In genomic region chr4:925171-925570, GRCh38 we compare ENCODE assay signal across 10 cellular contexts. TPM values are rescaled to one million over a fixed set of nuclear protein-coding genes. Genes with fewer than 3 reads are reported as not detected.
DNase-seq lines count a peak whose midpoint lies in the region; ATAC-seq and TF ChIP-seq lines count a peak whose summit lies in the region.
"Had no signal": no experiment of that assay in that cellular context is flagged by ENCODE, and none has a peak within 500 bp of the region (broad histone marks: within the 10 kb centered on the region; RNA-seq: fewer than 3 reads in every experiment).

No MANE protein-coding gene starts in this region.

- H3K4me2 ChIP-seq in BLaER1 (peak overlapping the region; percentile 63), neural progenitor cell (no peak overlapping the region)

- peaks cover 74% of the 10 kb centered on the region for H3K79me2 ChIP-seq in neural progenitor cell (ENCODE audit: low read depth)

- DNase-seq in CD4-positive, alpha-beta memory T cell: no peak
- peak; percentile 26 for DNase-seq in coronary artery (ENCODE audit: low spot score)
- no peak for DNase-seq in neural progenitor cell (ENCODE audit: low spot score)
- DNase-seq in left colon: no peak
- no peak for DNase-seq in esophagus squamous epithelium (lab: John Stamatoyannopoulos, UW)
- DNase-seq in GM20000 (ENCODE audit: low spot score): no peak

- no peak overlapping the region for H2AFZ ChIP-seq in neural progenitor cell (replicated peaks)

- H3K4me1 Mint-ChIP-seq in CD4-positive, alpha-beta memory T cell: peaks cover 36 to 82% (median 58%) of the 10 kb centered on the region in 4 donors
- peaks cover 9% of the 10 kb centered on the region for H3K4me1 Mint-ChIP-seq in neural progenitor cell

- POLR2A ChIA-PET in CD4-positive, alpha-beta memory T cell (lab: Charles Lee; ENCODE audit: partially characterized antibody): no interaction called here

- WGBS in esophagus squamous epithelium, 2 donors: 86 to 90% methylated on average over 9 of the region's 9 CpGs

- H3K9ac ChIP-seq in BLaER1 (0 out of 2 replicates have a peak overlapping the region, but pooled peaks have one; percentile 29), neural progenitor cell (no peak overlapping the region)

- H3K36me3 Mint-ChIP-seq in CD4-positive, alpha-beta memory T cell: peaks cover 11 to 14% of the 10 kb centered on the region in 2 donors
- H3K36me3 Mint-ChIP-seq in neural progenitor cell: peaks cover 8% of the 10 kb centered on the region

- TF ChIP-seq CTCF in coronary artery (IDR thresholded peaks at IDR 0.05) (no peak), neural progenitor cell (IDR thresholded peaks at IDR 0.05) (no peak), esophagus squamous epithelium (IDR thresholded peaks at IDR 0.05) (no peak), GM20000 (IDR thresholded peaks at IDR 0.05; ENCODE audit: extremely low read depth, missing control alignments) (no peak)

- H3K27ac Mint-ChIP-seq in CD4-positive, alpha-beta memory T cell: peak overlapping the region in 5 of 7 donors; percentile 56 to 84 (median 73)
- peak overlapping the region; percentile 63 for H3K27ac Mint-ChIP-seq in neural progenitor cell

- H3K4me3 Mint-ChIP-seq in CD4-positive, alpha-beta memory T cell: peak overlapping the region in 1 of 8 donors; percentile 34
- no peak overlapping the region for H3K4me3 Mint-ChIP-seq in neural progenitor cell

- peaks cover 69% of the 10 kb centered on the region for H3K4me1 ChIP-seq in BLaER1
- peaks cover 77% of the 10 kb centered on the region for H3K4me1 ChIP-seq in CD4-positive, alpha-beta memory T cell (ENCODE audit: insufficient read depth, low read length)
- H3K4me1 ChIP-seq in neural progenitor cell: no peaks in the 10 kb centered on the region
- peaks cover 11 to 51% (median 21%) of the 10 kb centered on the region in 3 donors for H3K4me1 ChIP-seq in esophagus squamous epithelium
- H3K4me1 ChIP-seq: breast epithelium had no signal

- H3K9me3 Mint-ChIP-seq in CD4-positive, alpha-beta memory T cell: no peaks in the 10 kb centered on the region
- H3K9me3 Mint-ChIP-seq in neural progenitor cell: no peaks in the 10 kb centered on the region
- H3K9me3 Mint-ChIP-seq: naive thymus-derived CD8-positive, alpha-beta T cell had no signal

- H3F3A ChIP-seq in neural progenitor cell (ENCODE audit: low read depth): no peaks in the 10 kb centered on the region

- intact Hi-C loops in CD4-positive, alpha-beta memory T cell (cut with micrococcal nuclease): no loop called here
- intact Hi-C loops in left colon (cut with DNase I, micrococcal nuclease): no loop called here
- intact Hi-C loops in esophagus squamous epithelium (cut with DNase I): no loop called here

- H3K36me3 ChIP-seq in BLaER1 (peaks cover 30% of the 10 kb centered on the region), neural progenitor cell (no peaks in the 10 kb centered on the region), esophagus squamous epithelium (peaks cover 0 to 9% (median 0%) of the 10 kb centered on the region in 3 donors)
- no peaks in the 10 kb centered on the region for H3K36me3 ChIP-seq in CD4-positive, alpha-beta memory T cell (ENCODE audit: insufficient read depth, low read length)
- H3K36me3 ChIP-seq: breast epithelium had no signal

- CTCF ChIA-PET in CD4-positive, alpha-beta memory T cell (lab: Charles Lee; ENCODE audit: partially characterized antibody): no interaction called here

- peaks cover 82% of the 10 kb centered on the region for H4K20me1 ChIP-seq in BLaER1
- peaks cover 38% of the 10 kb centered on the region for H4K20me1 ChIP-seq in neural progenitor cell (ENCODE audit: low read depth)

- H3K27me3 ChIP-seq in BLaER1 (no peaks in the 10 kb centered on the region), neural progenitor cell (no peaks in the 10 kb centered on the region), esophagus squamous epithelium (no peaks in the 10 kb centered on the region)
- H3K27me3 ChIP-seq in CD4-positive, alpha-beta memory T cell (ENCODE audit: insufficient read depth, low read length): no peaks in the 10 kb centered on the region
- H3K27me3 ChIP-seq: breast epithelium had no signal

- no peaks in the 10 kb centered on the region for H3K27me3 Mint-ChIP-seq in CD4-positive, alpha-beta memory T cell
- H3K27me3 Mint-ChIP-seq in neural progenitor cell (ENCODE audit: insufficient read depth, low read depth): peaks cover 3% of the 10 kb centered on the region
- H3K27me3 Mint-ChIP-seq: naive thymus-derived CD8-positive, alpha-beta T cell had no signal

- no peak for TF ChIP-seq POLR2A in esophagus squamous epithelium (IDR thresholded peaks at IDR 0.05)

- H3K9me3 ChIP-seq in BLaER1: peaks cover 14% of the 10 kb centered on the region
- H3K9me3 ChIP-seq in CD4-positive, alpha-beta memory T cell (ENCODE audit: control insufficient read depth in 1 of 2, low read length in 2 of 2): no peaks in the 10 kb centered on the region
- no peaks in the 10 kb centered on the region for H3K9me3 ChIP-seq in neural progenitor cell (ENCODE audit: low read depth)
- H3K9me3 ChIP-seq in esophagus squamous epithelium: no peaks in the 10 kb centered on the region
- H3K9me3 ChIP-seq: breast epithelium had no signal

- no peak overlapping the region for H3K4me3 ChIP-seq in BLaER1
- no peak overlapping the region for H3K4me3 ChIP-seq in CD4-positive, alpha-beta memory T cell (ENCODE audit: low read length in 2 of 2)
- no peak overlapping the region for H3K4me3 ChIP-seq in coronary artery
- H3K4me3 ChIP-seq in neural progenitor cell: no peak overlapping the region
- H3K4me3 ChIP-seq in esophagus squamous epithelium: no peak overlapping the region
- H3K4me3 ChIP-seq: breast epithelium had no signal

- H3K27ac ChIP-seq in BLaER1: peak overlapping the region; percentile 35; the same call in 1 of the 2 replicates
- H3K27ac ChIP-seq in CD4-positive, alpha-beta memory T cell (ENCODE audit: low read depth, low read length): no peak overlapping the region
- H3K27ac ChIP-seq in coronary artery: no peak overlapping the region
- no peak overlapping the region for H3K27ac ChIP-seq in neural progenitor cell
- no peak overlapping the region for H3K27ac ChIP-seq in esophagus squamous epithelium
- H3K27ac ChIP-seq: breast epithelium had no signal

- no peak for ATAC-seq in left colon
- ATAC-seq: Right ventricle myocardium inferior had no signal

RNA-seq across cellular contexts. Expression of gene GAK, which starts 6.9 kb away (rescaled TPM):
- total RNA-seq in CD4-positive, alpha-beta memory T cell: 100 to 1,000 TPM; 185 to 188 TPM
- 10 to 100 TPM; 32.5 to 74.8 TPM for polyA plus RNA-seq in CD4-positive, alpha-beta memory T cell
- total RNA-seq in neural progenitor cell (ENCODE audit: low replicate concordance) (27.6 and 75.9 TPM in 2 replicates), left colon (100 to 1,000 TPM; 197 to 265 TPM), esophagus squamous epithelium (10 to 100 TPM; 70.6 to 97.8 (median 80.7) TPM)

RNA-seq across cellular contexts. Expression of gene TMEM175, which starts 7.1 kb away (rescaled TPM):
- total RNA-seq in CD4-positive, alpha-beta memory T cell: 10 to 100 TPM; 45.7 to 52.3 TPM
- 10 to 100 TPM; 11.5 to 16.9 TPM for polyA plus RNA-seq in CD4-positive, alpha-beta memory T cell
- total RNA-seq in neural progenitor cell (ENCODE audit: low replicate concordance) (4.4 and 10.1 TPM in 2 replicates), left colon (10 to 100 TPM; 21.4 to 28.6 TPM), esophagus squamous epithelium (10 to 100 TPM in 3 of 4 donors, 1 to 10 TPM in 1; 8.4 to 22.9 (median 19.7) TPM)

RNA-seq across cellular contexts. Expression of gene DGKQ, which starts 48.2 kb away (rescaled TPM):
- 10 to 100 TPM; 25.9 to 29.6 TPM for total RNA-seq in CD4-positive, alpha-beta memory T cell
- polyA plus RNA-seq in CD4-positive, alpha-beta memory T cell: 10 to 100 TPM in 1 of 2 donors, 1 to 10 TPM in 1; 1.9 to 10.6 TPM
- total RNA-seq in neural progenitor cell (ENCODE audit: low replicate concordance) (5.1 and 16.0 TPM in 2 replicates), left colon (10 to 100 TPM; 47.8 to 49.6 TPM), esophagus squamous epithelium (10 to 100 TPM in 2 of 4 donors, 1 to 10 TPM in 2; 9.5 to 12.0 (median 10.7) TPM)
